8 cellular contexts compared by ENCODE assay signal in the genomic region with DNA sequence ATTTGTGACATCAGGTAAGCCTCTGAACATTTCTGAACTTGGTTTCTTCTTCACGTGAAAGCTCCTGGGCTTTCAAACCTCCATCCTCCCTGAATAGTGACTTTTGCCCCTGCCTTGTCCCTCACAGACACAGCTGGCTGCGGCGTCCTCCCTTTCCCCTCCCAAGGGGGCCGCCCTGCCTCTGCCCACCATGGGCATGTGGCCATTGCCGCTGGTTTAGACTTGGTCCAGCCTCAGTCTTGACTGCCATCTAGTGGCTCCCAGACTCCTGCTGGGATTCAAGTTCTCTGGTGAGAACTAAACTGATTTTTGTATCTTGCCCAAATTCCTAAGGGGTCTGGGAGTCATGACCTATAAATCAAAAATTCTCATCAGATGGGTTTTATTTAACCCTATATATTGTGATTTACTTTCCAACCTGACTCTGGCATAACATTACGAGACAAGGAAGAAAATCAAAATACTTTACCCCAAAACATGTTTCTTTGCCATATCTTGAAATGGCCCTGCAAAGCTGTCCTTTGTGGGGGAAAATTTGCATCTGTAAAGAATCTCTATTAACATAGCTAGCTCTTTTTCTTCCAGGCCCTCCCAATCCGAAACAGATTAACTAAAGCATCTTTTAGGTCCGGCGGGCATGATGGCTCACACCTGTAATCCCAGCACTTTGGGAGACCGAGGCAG.
A peak's percentile ranks its signal among the peaks of the same experiment; 100 is the strongest.
DNase-seq lines count a peak whose midpoint lies in the region; ATAC-seq and TF ChIP-seq lines count a peak whose summit lies in the region.
"Not testable (repeated sequence)": the region's sequence is repeated elsewhere in the genome, so short reads cannot be mapped to it uniquely, and the experiment has no call there.

No MANE protein-coding gene starts in this region.

- DNase-seq in EL = peak; percentile 60
- DNase-seq in LHCN-M2 (ENCODE audit: low read depth) = peak; percentile 42
- peak; percentile 24 for DNase-seq in NK-92 treated with Interleukin-12 subunit alpha and Interleukin-12 subunit beta, amount 100 ng/mL, for 24 hours (lab: John Stamatoyannopoulos, UW)
- peak; percentile 19 for DNase-seq in activated CD4-positive, alpha-beta T cell treated with anti-CD3 and anti-CD28 coated beads for 1 hour
- peak; percentile 39 for DNase-seq in brain microvascular endothelial cell
- DNase-seq in heart left ventricle = peak in 3 of 5 donors; percentile 41 to 49 (median 47)
- not testable (repeated sequence) for DNase-seq in omental fat pad (ENCODE audit: low spot score); upper lobe of right lung

- not testable (repeated sequence) for H3K4me3 ChIP-seq in brain microvascular endothelial cell (ENCODE audit: low read depth, low read length); heart left ventricle; upper lobe of right lung

- in situ Hi-C loops in brain microvascular endothelial cell (cut with HindIII; ENCODE audit: low pct_ligation_motif_present, low sequenced_read_pairs) = not testable (repeated sequence)

- not testable (repeated sequence) for H3K27me3 ChIP-seq in brain microvascular endothelial cell (replicated peaks)
- H3K27me3 ChIP-seq in heart left ventricle = peaks cover 0 to 41% (median 4%) of the 10 kb centered on the region in 9 donors
- H3K27me3 ChIP-seq in upper lobe of right lung = peaks cover 19% of the 10 kb centered on the region

- not testable (repeated sequence) for H3K27ac ChIP-seq in brain microvascular endothelial cell, heart left ventricle, upper lobe of right lung

- TF ChIP-seq CTCF in brain microvascular endothelial cell (IDR thresholded peaks at IDR 0.05; ENCODE audit: low read depth, low read length, missing control alignments) = peak; percentile 97
- TF ChIP-seq CTCF in heart left ventricle (IDR thresholded peaks at IDR 0.05) = peak; percentile 63 to 85 (median 76)
- TF ChIP-seq CTCF in omental fat pad (IDR thresholded peaks at IDR 0.05) = not testable (repeated sequence)
- peak; percentile 82 for TF ChIP-seq CTCF in upper lobe of right lung (IDR thresholded peaks at IDR 0.05)

- H3K9me3 ChIP-seq in heart left ventricle, upper lobe of right lung: not testable (repeated sequence)

- intact Hi-C loops in heart left ventricle (cut with DNase I) = loop anchor here in 2 of 10 donors (2.0 to 5.0 kb wide), 3 partner anchors 198 to 250 kb away; partner anchors contain the start of gene MGAT5B (in 2 of the 2)
- intact Hi-C loops in upper lobe of right lung (cut with DNase I) = loop anchor here (5.0 kb wide), 1 partner anchor 200 kb away; the partner anchor contains the start of gene MGAT5B

- ATAC-seq in heart left ventricle (peak in 3 of 4 donors; percentile 53 to 66 (median 64)), omental fat pad (ENCODE audit: low FRiP score) (peak; percentile 48), upper lobe of right lung (peak; percentile 82)

- WGBS in heart left ventricle, 4 donors = 28 to 33% (median 31%) methylated on average over 10 of the region's 10 CpGs

- H3K36me3 ChIP-seq in brain microvascular endothelial cell (replicated peaks); heart left ventricle; upper lobe of right lung: not testable (repeated sequence)

- H3K4me1 ChIP-seq in heart left ventricle, upper lobe of right lung: not testable (repeated sequence)

- TF ChIP-seq POLR2A in heart left ventricle (IDR thresholded peaks at IDR 0.05) = not testable (repeated sequence)
